ENCODE assay signal across 8 cellular contexts in the genomic region with DNA sequence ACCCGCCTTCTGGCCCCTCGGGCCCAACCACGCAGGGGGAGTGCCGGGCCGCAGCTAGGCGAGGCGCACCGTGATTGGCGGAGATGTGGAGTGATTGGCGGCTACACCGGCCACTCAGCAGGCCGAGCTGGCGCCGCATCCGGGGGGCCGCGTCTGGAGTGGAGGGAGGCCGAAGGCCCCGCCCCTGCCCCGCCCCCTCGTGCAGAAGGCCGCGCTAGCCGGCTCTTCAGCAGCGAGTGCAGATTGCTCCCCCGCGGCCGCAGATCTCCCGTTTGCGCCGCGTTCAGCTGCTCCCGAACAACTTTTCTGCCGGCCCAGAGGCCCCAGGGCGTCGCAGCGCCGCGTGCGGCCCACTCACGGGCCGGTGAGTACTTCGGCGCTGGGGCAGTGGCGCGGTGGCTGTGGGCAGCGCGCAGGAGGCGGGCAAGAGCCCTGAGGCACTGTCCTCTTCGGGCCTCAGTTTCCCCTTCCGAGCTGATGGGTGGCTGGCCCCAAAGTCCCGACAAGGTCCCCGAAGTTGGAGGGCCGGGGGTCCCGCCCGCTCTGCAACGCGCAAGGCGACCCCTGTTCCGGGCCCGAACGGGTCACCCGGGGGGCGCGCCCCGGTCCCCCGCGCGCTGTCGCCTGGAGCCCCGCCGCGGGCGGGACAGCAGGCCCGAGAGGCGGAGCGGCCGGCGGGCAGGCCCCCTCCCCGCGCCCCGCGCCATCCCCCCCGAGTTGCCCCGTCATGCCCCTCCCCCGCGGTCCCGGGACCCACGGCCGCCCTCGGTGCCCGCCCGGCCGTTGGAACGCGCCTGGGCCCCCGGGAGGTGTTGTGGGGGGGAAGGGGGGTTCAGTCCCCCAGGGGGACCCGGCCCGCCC. TPM values are rescaled to one million over a fixed set of nuclear protein-coding genes. Genes with fewer than 3 reads are reported as not detected.
A peak's percentile ranks its signal among the peaks of the same experiment; 100 is the strongest.
DNase-seq lines count a peak whose midpoint lies in the region; ATAC-seq and TF ChIP-seq lines count a peak whose summit lies in the region.

A gene with protein sequence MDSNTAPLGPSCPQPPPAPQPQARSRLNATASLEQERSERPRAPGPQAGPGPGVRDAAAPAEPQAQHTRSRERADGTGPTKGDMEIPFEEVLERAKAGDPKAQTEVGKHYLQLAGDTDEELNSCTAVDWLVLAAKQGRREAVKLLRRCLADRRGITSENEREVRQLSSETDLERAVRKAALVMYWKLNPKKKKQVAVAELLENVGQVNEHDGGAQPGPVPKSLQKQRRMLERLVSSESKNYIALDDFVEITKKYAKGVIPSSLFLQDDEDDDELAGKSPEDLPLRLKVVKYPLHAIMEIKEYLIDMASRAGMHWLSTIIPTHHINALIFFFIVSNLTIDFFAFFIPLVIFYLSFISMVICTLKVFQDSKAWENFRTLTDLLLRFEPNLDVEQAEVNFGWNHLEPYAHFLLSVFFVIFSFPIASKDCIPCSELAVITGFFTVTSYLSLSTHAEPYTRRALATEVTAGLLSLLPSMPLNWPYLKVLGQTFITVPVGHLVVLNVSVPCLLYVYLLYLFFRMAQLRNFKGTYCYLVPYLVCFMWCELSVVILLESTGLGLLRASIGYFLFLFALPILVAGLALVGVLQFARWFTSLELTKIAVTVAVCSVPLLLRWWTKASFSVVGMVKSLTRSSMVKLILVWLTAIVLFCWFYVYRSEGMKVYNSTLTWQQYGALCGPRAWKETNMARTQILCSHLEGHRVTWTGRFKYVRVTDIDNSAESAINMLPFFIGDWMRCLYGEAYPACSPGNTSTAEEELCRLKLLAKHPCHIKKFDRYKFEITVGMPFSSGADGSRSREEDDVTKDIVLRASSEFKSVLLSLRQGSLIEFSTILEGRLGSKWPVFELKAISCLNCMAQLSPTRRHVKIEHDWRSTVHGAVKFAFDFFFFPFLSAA (plus strand): TSS at position 200 of the 861 bp plus-strand sequence. CDS start 7,606 bp downstream, outside the sequence.

- H3K27ac ChIP-seq in ACC112 (ENCODE audit: low read depth, low read length) (no peak within 1 kb of the TSS), spleen (peak within 1 kb of the TSS; percentile 46 to 82 (median 70))

- TF ChIP-seq CTCF in spleen (IDR thresholded peaks at IDR 0.05 in 8 of 11, conservative IDR thresholded peaks at IDR 0.05 in 3 of 11): no peak

- intact Hi-C loops in spleen (cut with DNase I; ENCODE audit: low total_unique reads): no loop called here

- peak in 1 of 3 donors; percentile 69 for TF ChIP-seq POLR2A in spleen (IDR thresholded peaks at IDR 0.05)

- H2AFZ ChIP-seq in ACC112 (ENCODE audit: low read length, unreplicated experiment): peak within 1 kb of the TSS; percentile 90

- H3K4me3 ChIP-seq in ACC112 (ENCODE audit: low read depth, low read length): peak within 1 kb of the TSS; percentile 94
- H3K4me3 ChIP-seq in spleen: peak within 1 kb of the TSS; percentile 76 to 99 (median 86)

- H3K36me3 ChIP-seq in ACC112 (ENCODE audit: insufficient read depth, low read length) (no peaks in the 10 kb centered on the region), spleen (no peaks in the 10 kb centered on the region)

- H3K9me3 ChIP-seq in spleen: no peaks in the 10 kb centered on the region

- ATAC-seq in GM18873 (IDR thresholded peaks at IDR 0.05; ENCODE audit: low FRiP score, unreplicated experiment) (peak; percentile 100), HG03108 (IDR thresholded peaks at IDR 0.05; ENCODE audit: unreplicated experiment) (peak; percentile 100)

- DNase-seq in NCI-H2227 (lab: John Stamatoyannopoulos, UW; ENCODE audit: unreplicated experiment) (peak; percentile 97), cerebellar cortex (ENCODE audit: low spot score) (peak; percentile 98), iris pigment epithelial cell (ENCODE audit: low read depth) (peak; percentile 98), spleen (peak; percentile 98)
- peak; percentile 98 for DNase-seq in activated CD4-positive, CD25-positive, alpha-beta regulatory T cell treated with anti-CD3 and anti-CD28 coated beads, Interleukin-2, amount 50 U/mL, for 72 hours

- peaks cover 18% of the 10 kb centered on the region for H3K4me1 ChIP-seq in ACC112 (ENCODE audit: control insufficient read depth, insufficient read depth, low read length, unreplicated experiment)
- peaks cover 5 to 70% (median 52%) of the 10 kb centered on the region in 6 donors for H3K4me1 ChIP-seq in spleen

- WGBS in spleen, 5 donors: 0 to 2% (median 1%) methylated on average over 10 to 99 of the region's 99 CpGs

- H3K79me2 ChIP-seq in ACC112 (ENCODE audit: control insufficient read depth, insufficient read depth, low read length, unreplicated experiment): no peaks in the 10 kb centered on the region

- H3K27me3 ChIP-seq in ACC112 (ENCODE audit: insufficient read depth, low read length): peaks cover 34% of the 10 kb centered on the region
- peaks cover 0 to 19% (median 0%) of the 10 kb centered on the region in 7 donors for H3K27me3 ChIP-seq in spleen (replicated peaks in 1 of 7)

RNA-seq across cellular contexts. Expression of the gene that starts here (rescaled TPM):
- 10 to 100 TPM; 23.8 to 62.2 (median 54.8) TPM for total RNA-seq in spleen
- 10 to 100 TPM in 1 of 3 donors, 1 to 10 TPM in 2; 4.9 to 10.4 (median 8.0) TPM for polyA plus RNA-seq in spleen
